ENCODE assay signal across 8 cellular contexts in genomic region chr15:64045774-64046346, GRCh38. TPM values are rescaled to one million over a fixed set of nuclear protein-coding genes. Genes with fewer than 3 reads are reported as not detected.
DNase-seq lines count a peak whose midpoint lies in the region; ATAC-seq and TF ChIP-seq lines count a peak whose summit lies in the region.

No MANE protein-coding gene starts in this region.

- peak overlapping the region; percentile 59 to 65 for H3K27ac ChIP-seq in left lung
- H3K27ac ChIP-seq in thoracic aorta = no peak overlapping the region

- peaks cover 0 to 68% of the 10 kb centered on the region in 2 donors for H3K4me1 ChIP-seq in left lung
- peaks cover 5 to 12% of the 10 kb centered on the region in 2 donors for H3K4me1 ChIP-seq in thoracic aorta (ENCODE audit: control insufficient read depth in 1 of 2, low read depth in 2 of 2)

- peaks cover 4% of the 10 kb centered on the region for H3K4me1 Mint-ChIP-seq in activated naive CD4-positive, alpha-beta T cell treated with anti-CD3 and anti-CD28 coated beads, Interleukin-2, amount 10 ng/mL, durations not matched to agents 7 days and 5 days
- peaks cover 11% of the 10 kb centered on the region for H3K4me1 Mint-ChIP-seq in brain

- H3K27me3 ChIP-seq in left lung = peaks cover 0 to 21% of the 10 kb centered on the region in 2 donors
- H3K27me3 ChIP-seq in thoracic aorta (replicated peaks; ENCODE audit: insufficient read depth) = no peaks in the 10 kb centered on the region

- H3K4me3 ChIP-seq in left lung = peak overlapping the region; percentile 54 to 56
- H3K4me3 ChIP-seq in thoracic aorta = peak overlapping the region; percentile 72

- no peak for TF ChIP-seq CTCF in brain (conservative IDR thresholded peaks at IDR 0.05)
- no peak for TF ChIP-seq CTCF in left lung (IDR thresholded peaks at IDR 0.05)
- TF ChIP-seq CTCF in thoracic aorta (IDR thresholded peaks at IDR 0.05) = no peak

- CTCF ChIA-PET in activated naive CD4-positive, alpha-beta T cell treated with anti-CD3 and anti-CD28 coated beads, Interleukin-2, amount 10 ng/mL, durations not matched to agents 7 days and 5 days (lab: Charles Lee) = interaction anchor here (0.8 to 5.8 kb wide), 33 partner anchors 8 to 579 kb away, joined by 3 to 56 read pairs (median 5); partner anchors contain the start of gene CIAO2A

- peak overlapping the region; percentile 61 for H3K4me3 Mint-ChIP-seq in activated naive CD4-positive, alpha-beta T cell treated with anti-CD3 and anti-CD28 coated beads, Interleukin-2, amount 10 ng/mL, durations not matched to agents 7 days and 5 days
- H3K4me3 Mint-ChIP-seq in brain = peak overlapping the region; percentile 47 to 78 (median 71)

- ATAC-seq in left lung (peak; percentile 5), thoracic aorta (ENCODE audit: insufficient number of reproducible peaks, low FRiP score, low read depth) (no peak)

- intact Hi-C loops in left lung (cut with DNase I) = no loop called here

- no peak overlapping the region for H3K27ac Mint-ChIP-seq in activated naive CD4-positive, alpha-beta T cell treated with anti-CD3 and anti-CD28 coated beads, Interleukin-2, amount 10 ng/mL, durations not matched to agents 7 days and 5 days
- no peak overlapping the region for H3K27ac Mint-ChIP-seq in brain

- in situ Hi-C loops in KBM-7 (cut with MboI; ENCODE audit: low pct_unique_long_range_greater_than_20kb, low sequenced_read_pairs) = no loop called here

- no peaks in the 10 kb centered on the region for H3K36me3 Mint-ChIP-seq in activated naive CD4-positive, alpha-beta T cell treated with anti-CD3 and anti-CD28 coated beads, Interleukin-2, amount 10 ng/mL, durations not matched to agents 7 days and 5 days
- H3K36me3 Mint-ChIP-seq in brain = no peaks in the 10 kb centered on the region

- no peak for DNase-seq in activated naive CD4-positive, alpha-beta T cell treated with anti-CD3 and anti-CD28 coated beads, Interleukin-2, amount 10 ng/mL, durations not matched to agents 7 days and 5 days
- DNase-seq in activated naive CD4-positive, alpha-beta T cell (lab: John Stamatoyannopoulos, UW) = no peak
- DNase-seq in HuH-7.5 (ENCODE audit: low spot score) (peak; percentile 38), left lung (no peak), thoracic aorta (ENCODE audit: low spot score) (no peak), NCI-H2081 (lab: John Stamatoyannopoulos, UW) (no peak), KBM-7 (no peak)

- H3K9me3 ChIP-seq in left lung (no peaks in the 10 kb centered on the region), thoracic aorta (no peaks in the 10 kb centered on the region)

- peaks cover 76% of the 10 kb centered on the region for H3K27me3 Mint-ChIP-seq in activated naive CD4-positive, alpha-beta T cell treated with anti-CD3 and anti-CD28 coated beads, Interleukin-2, amount 10 ng/mL, durations not matched to agents 7 days and 5 days
- H3K27me3 Mint-ChIP-seq in brain = peaks cover 23% of the 10 kb centered on the region

- no peaks in the 10 kb centered on the region for H3K9me3 Mint-ChIP-seq in activated naive CD4-positive, alpha-beta T cell treated with anti-CD3 and anti-CD28 coated beads, Interleukin-2, amount 10 ng/mL, durations not matched to agents 7 days and 5 days
- H3K9me3 Mint-ChIP-seq in brain = peaks cover 0 to 3% (median 0%) of the 10 kb centered on the region in 5 experiments

- H3K36me3 ChIP-seq in left lung (no peaks in the 10 kb centered on the region), thoracic aorta (no peaks in the 10 kb centered on the region)

RNA-seq across cellular contexts. Expression of gene DAPK2, which starts 0.4 kb away (rescaled TPM):
- polyA plus RNA-seq in brain (ENCODE audit: insufficient read depth, low read depth, low replicate concordance) = 5.1 TPM
- total RNA-seq in left lung = 10 to 100 TPM; 23.8 to 59.3 TPM
- total RNA-seq in thoracic aorta = 10 to 100 TPM in 1 of 2 donors, 1 to 10 TPM in 1; 6.1 to 10.6 TPM

RNA-seq across cellular contexts. Expression of gene CIAO2A, which starts 47.8 kb away (rescaled TPM):
- polyA plus RNA-seq in brain (ENCODE audit: insufficient read depth, low read depth, low replicate concordance) = 29.1 TPM
- total RNA-seq in left lung (10 to 100 TPM; 51.4 to 73.0 TPM), thoracic aorta (10 to 100 TPM; 16.9 to 24.4 TPM)

RNA-seq across cellular contexts. Expression of gene SNX1, which starts 49.9 kb away (rescaled TPM):
- polyA plus RNA-seq in brain (ENCODE audit: insufficient read depth, low read depth, low replicate concordance) = 72.4 TPM
- total RNA-seq in left lung (100 to 1,000 TPM; 150 to 160 TPM), thoracic aorta (100 to 1,000 TPM in 1 of 2 donors, 10 to 100 TPM in 1; 47.2 to 104 TPM)

Comparison
In these comparisons a context has a peak if more than half of its experiments do, and no peak if none do; other contexts are left out.
1. H3K27ac ChIP-seq: peak in left lung (2 of 2); none in thoracic aorta (0 of 2).